1 cellular context compared by ENCODE assay signal in genomic region chr6:34393191-34393967, GRCh38.
TF ChIP-seq lines count a peak whose summit lies in the region.

No MANE protein-coding gene starts in this region.

TF ChIP-seq in WTC11, 78 proteins besides CTCF, POLR2A, EP300 and RAD21 (continued from another document):
- no peak for TF ChIP-seq ZNF425 (CRISPR knock-in tag; conservative IDR thresholded peaks at IDR 0.05)
- TF ChIP-seq GRHL2 (CRISPR knock-in tag; IDR thresholded peaks at IDR 0.05; ENCODE audit: insufficient replicate concordance, severe bottlenecking): no peak
- TF ChIP-seq MAX (CRISPR knock-in tag; IDR thresholded peaks at IDR 0.05): no peak
